11 cellular contexts compared by ENCODE assay signal in genomic region chr2:241966671-241967070, GRCh38.
A peak's percentile ranks its signal among the peaks of the same experiment; 100 is the strongest.
DNase-seq lines count a peak whose midpoint lies in the region; ATAC-seq lines count a peak whose summit lies in the region.
"Had no signal": no experiment of that assay in that cellular context is flagged by ENCODE, and none has a peak within 500 bp of the region (broad histone marks: within the 10 kb centered on the region; RNA-seq: fewer than 3 reads in every experiment).

No MANE protein-coding gene starts in this region.

- peaks cover 17% of the 10 kb centered on the region for H3K36me3 Mint-ChIP-seq in stimulated activated naive CD8-positive, alpha-beta T cell treated with anti-CD3 and anti-CD28 coated beads, Interleukin-15, Interleukin-2, amounts not matched to agents 100 ng/mL and 50 ng/mL, for 24 hours (ENCODE audit: low read depth)
- H3K36me3 Mint-ChIP-seq in activated CD4-positive, alpha-beta memory T cell treated with anti-CD3 and anti-CD28 coated beads for 36 hours = peaks cover 2% of the 10 kb centered on the region
- peaks cover 26% of the 10 kb centered on the region for H3K36me3 Mint-ChIP-seq in memory B cell

- POLR2A ChIA-PET in activated CD4-positive, alpha-beta memory T cell treated with anti-CD3 and anti-CD28 coated beads for 36 hours (lab: Charles Lee) = interaction anchor here (0.9 to 1.3 kb wide), 2 partner anchors 8 to 279 kb away, joined by 3 read pairs; no protein-coding TSS in a partner anchor

- no peaks in the 10 kb centered on the region for H3K27me3 Mint-ChIP-seq in stimulated activated naive CD8-positive, alpha-beta T cell treated with anti-CD3 and anti-CD28 coated beads, Interleukin-15, Interleukin-2, amounts not matched to agents 100 ng/mL and 50 ng/mL, for 24 hours
- H3K27me3 Mint-ChIP-seq in activated CD4-positive, alpha-beta memory T cell treated with anti-CD3 and anti-CD28 coated beads for 36 hours = no peaks in the 10 kb centered on the region
- H3K27me3 Mint-ChIP-seq in memory B cell = no peaks in the 10 kb centered on the region

- H3K9me3 Mint-ChIP-seq in stimulated activated naive CD8-positive, alpha-beta T cell treated with anti-CD3 and anti-CD28 coated beads, Interleukin-15, Interleukin-2, amounts not matched to agents 100 ng/mL and 50 ng/mL, for 24 hours = no peaks in the 10 kb centered on the region
- H3K9me3 Mint-ChIP-seq in activated CD4-positive, alpha-beta memory T cell treated with anti-CD3 and anti-CD28 coated beads for 36 hours = no peaks in the 10 kb centered on the region
- peaks cover 6% of the 10 kb centered on the region for H3K9me3 Mint-ChIP-seq in memory B cell
- H3K9me3 Mint-ChIP-seq: brain had no signal

- peak overlapping the region; percentile 75 for H3K4me3 Mint-ChIP-seq in stimulated activated naive CD8-positive, alpha-beta T cell treated with anti-CD3 and anti-CD28 coated beads, Interleukin-15, Interleukin-2, amounts not matched to agents 100 ng/mL and 50 ng/mL, for 24 hours
- peak overlapping the region; percentile 58 for H3K4me3 Mint-ChIP-seq in activated CD4-positive, alpha-beta memory T cell treated with anti-CD3 and anti-CD28 coated beads for 36 hours
- H3K4me3 Mint-ChIP-seq in memory B cell = peak overlapping the region; percentile 86

- H3K4me1 Mint-ChIP-seq in stimulated activated naive CD8-positive, alpha-beta T cell treated with anti-CD3 and anti-CD28 coated beads, Interleukin-15, Interleukin-2, amounts not matched to agents 100 ng/mL and 50 ng/mL, for 24 hours (ENCODE audit: low read depth) = peaks cover 48% of the 10 kb centered on the region
- peaks cover 26% of the 10 kb centered on the region for H3K4me1 Mint-ChIP-seq in activated CD4-positive, alpha-beta memory T cell treated with anti-CD3 and anti-CD28 coated beads for 36 hours (ENCODE audit: low read depth)
- peaks cover 45% of the 10 kb centered on the region for H3K4me1 Mint-ChIP-seq in memory B cell

- CTCF ChIA-PET in activated CD4-positive, alpha-beta memory T cell treated with anti-CD3 and anti-CD28 coated beads for 36 hours (lab: Charles Lee) = interaction anchor here (1.0 to 1.9 kb wide), 2 partner anchors 16 to 88 kb away, joined by 3 to 5 read pairs; no protein-coding TSS in a partner anchor

- intact Hi-C loops in activated CD4-positive, alpha-beta memory T cell treated with anti-CD3 and anti-CD28 coated beads for 36 hours (cut with micrococcal nuclease) = loop anchor here (2.0 to 5.0 kb wide), 2 partner anchors 121 to 346 kb away; no protein-coding TSS in a partner anchor

- DNase-seq in stimulated activated naive CD8-positive, alpha-beta T cell treated with anti-CD3 and anti-CD28 coated beads, Interleukin-15, Interleukin-2, amounts not matched to agents 100 U/mL and 50 U/mL, for 24 hours = no peak
- no peak for DNase-seq in activated CD4-positive, alpha-beta memory T cell treated with anti-CD3 and anti-CD28 coated beads for 36 hours
- DNase-seq in memory B cell (ENCODE audit: low spot score in 2 of 2) (no peak), NCI-H1105 (lab: John Stamatoyannopoulos, UW) (no peak), NOMO-1 treated with dmso at 0.1 percent for 144 hours (lab: John Stamatoyannopoulos, UW; ENCODE audit: unreplicated experiment) (no peak)
- DNase-seq: heart left ventricle, NCI-H2171 treated with DMSO at 0.1 percent for 48 hours had no signal

- no peak for ATAC-seq in stimulated activated naive CD8-positive, alpha-beta T cell treated with anti-CD3 and anti-CD28 coated beads, Interleukin-15, Interleukin-2, amounts not matched to agents 100 U/mL and 50 U/mL, for 24 hours
- ATAC-seq in memory B cell (ENCODE audit: low read depth) (no peak), GM21717 (IDR thresholded peaks at IDR 0.05; ENCODE audit: unreplicated experiment) (no peak), HG03139 (IDR thresholded peaks at IDR 0.05; ENCODE audit: unreplicated experiment) (no peak)

- H3K27ac Mint-ChIP-seq in stimulated activated naive CD8-positive, alpha-beta T cell treated with anti-CD3 and anti-CD28 coated beads, Interleukin-15, Interleukin-2, amounts not matched to agents 100 ng/mL and 50 ng/mL, for 24 hours = peak overlapping the region; percentile 89
- H3K27ac Mint-ChIP-seq in activated CD4-positive, alpha-beta memory T cell treated with anti-CD3 and anti-CD28 coated beads for 36 hours = peak overlapping the region; percentile 78
- peak overlapping the region; percentile 92 for H3K27ac Mint-ChIP-seq in memory B cell
